12 cellular contexts compared by ENCODE assay signal in genomic region chr11:65654375-65655349, GRCh38. TPM values are rescaled to one million over a fixed set of nuclear protein-coding genes. Genes with fewer than 3 reads are reported as not detected.
A peak's percentile ranks its signal among the peaks of the same experiment; 100 is the strongest.
DNase-seq lines count a peak whose midpoint lies in the region; ATAC-seq and TF ChIP-seq lines count a peak whose summit lies in the region.
"Had no signal": no experiment of that assay in that cellular context is flagged by ENCODE, and none has a peak within 500 bp of the region (broad histone marks: within the 10 kb centered on the region; RNA-seq: fewer than 3 reads in every experiment).

No MANE protein-coding gene starts in this region.

- H3K27ac ChIP-seq in left lung (peak overlapping the region; percentile 97 to 98), subcutaneous abdominal adipose tissue (ENCODE audit: low read depth, low read length) (peak overlapping the region; percentile 94)

- H3K36me3 ChIP-seq in left lung, result peaks cover 0 to 80% of the 10 kb centered on the region in 2 donors
- H3K36me3 ChIP-seq in subcutaneous abdominal adipose tissue (ENCODE audit: control insufficient read depth in 5 of 5, insufficient read depth in 5 of 5, low read length in 5 of 5), result peaks cover 0 to 78% (median 70%) of the 10 kb centered on the region in 5 donors

- peak overlapping the region in 2 of 5 donors; percentile 57 to 87 for H3K9ac ChIP-seq in subcutaneous abdominal adipose tissue (ENCODE audit: low read length in 5 of 5)

- DNase-seq in activated naive CD4-positive, alpha-beta T cell treated with anti-CD3 and anti-CD28 coated beads, Interleukin-2, amount 10 ng/mL, durations not matched to agents 7 days and 5 days, result no peak
- no peak for DNase-seq in activated naive CD4-positive, alpha-beta T cell treated with Interleukin-2 at 50 U/mL for 16 hours
- no peak for DNase-seq in activated CD8-positive, alpha-beta T cell treated with anti-CD3 and anti-CD28 coated beads for 36 hours
- DNase-seq in left lung (peak in 1 of 2 donors; percentile 32), NCI-H1694 (lab: John Stamatoyannopoulos, UW) (no peak), inferior parietal cortex (ENCODE audit: extremely low spot score) (no peak)
- DNase-seq: AML-193; MV-4-11; stimulated activated CD4-positive, alpha-beta T cell treated with anti-CD3 and anti-CD28 coated beads, Interleukin-12 subunit alpha, Interleukin-12 subunit beta, amount 100 ng/mL, for 4 hours; stimulated activated naive CD4-positive, alpha-beta T cell had no signal

- intact Hi-C loops in activated CD8-positive, alpha-beta T cell treated with anti-CD3 and anti-CD28 coated beads for 36 hours (cut with micrococcal nuclease), result no loop called here
- intact Hi-C loops in left lung (cut with DNase I), result no loop called here

- no peak for TF ChIP-seq CTCF in activated CD8-positive, alpha-beta T cell treated with anti-CD3 and anti-CD28 coated beads for 36 hours (IDR thresholded peaks at IDR 0.05)
- TF ChIP-seq CTCF in left lung (IDR thresholded peaks at IDR 0.05), result no peak

- no peak for ATAC-seq in activated CD8-positive, alpha-beta T cell treated with anti-CD3 and anti-CD28 coated beads for 36 hours
- no peak for ATAC-seq in left lung
- no peak for ATAC-seq in HG03521 (IDR thresholded peaks at IDR 0.05; ENCODE audit: unreplicated experiment)

- no peaks in the 10 kb centered on the region for H3K9me3 Mint-ChIP-seq in activated naive CD4-positive, alpha-beta T cell treated with anti-CD3 and anti-CD28 coated beads, Interleukin-2, amount 10 ng/mL, durations not matched to agents 7 days and 5 days
- H3K9me3 Mint-ChIP-seq in activated CD8-positive, alpha-beta T cell treated with anti-CD3 and anti-CD28 coated beads for 36 hours, result no peaks in the 10 kb centered on the region

- H3K4me1 Mint-ChIP-seq in activated naive CD4-positive, alpha-beta T cell treated with anti-CD3 and anti-CD28 coated beads, Interleukin-2, amount 10 ng/mL, durations not matched to agents 7 days and 5 days, result peaks cover 53% of the 10 kb centered on the region
- peaks cover 59% of the 10 kb centered on the region for H3K4me1 Mint-ChIP-seq in activated CD8-positive, alpha-beta T cell treated with anti-CD3 and anti-CD28 coated beads for 36 hours (ENCODE audit: low read depth)

- no peak overlapping the region for H3K4me3 Mint-ChIP-seq in activated naive CD4-positive, alpha-beta T cell treated with anti-CD3 and anti-CD28 coated beads, Interleukin-2, amount 10 ng/mL, durations not matched to agents 7 days and 5 days
- no peak overlapping the region for H3K4me3 Mint-ChIP-seq in activated CD8-positive, alpha-beta T cell treated with anti-CD3 and anti-CD28 coated beads for 36 hours

- H3K27ac Mint-ChIP-seq in activated naive CD4-positive, alpha-beta T cell treated with anti-CD3 and anti-CD28 coated beads, Interleukin-2, amount 10 ng/mL, durations not matched to agents 7 days and 5 days, result peak overlapping the region; percentile 68
- peak overlapping the region; percentile 58 for H3K27ac Mint-ChIP-seq in activated CD8-positive, alpha-beta T cell treated with anti-CD3 and anti-CD28 coated beads for 36 hours

- POLR2A ChIA-PET in activated CD8-positive, alpha-beta T cell treated with anti-CD3 and anti-CD28 coated beads for 36 hours (lab: Charles Lee), result interaction anchor here (0.7 to 23.0 kb wide), 4 partner anchors 4 to 607 kb away, joined by 3 to 320 read pairs (median 162); partner anchors contain the start of genes RELA and SIPA1

- H3K36me3 Mint-ChIP-seq in activated naive CD4-positive, alpha-beta T cell treated with anti-CD3 and anti-CD28 coated beads, Interleukin-2, amount 10 ng/mL, durations not matched to agents 7 days and 5 days, result peaks cover 68% of the 10 kb centered on the region
- peaks cover 41% of the 10 kb centered on the region for H3K36me3 Mint-ChIP-seq in activated CD8-positive, alpha-beta T cell treated with anti-CD3 and anti-CD28 coated beads for 36 hours (ENCODE audit: low read depth)

- no peaks in the 10 kb centered on the region for H3K27me3 ChIP-seq in left lung
- no peaks in the 10 kb centered on the region for H3K27me3 ChIP-seq in subcutaneous abdominal adipose tissue (ENCODE audit: control insufficient read depth in 5 of 5, insufficient read depth in 4 of 5, low read length in 5 of 5)

- no peaks in the 10 kb centered on the region for H3K27me3 Mint-ChIP-seq in activated naive CD4-positive, alpha-beta T cell treated with anti-CD3 and anti-CD28 coated beads, Interleukin-2, amount 10 ng/mL, durations not matched to agents 7 days and 5 days
- no peaks in the 10 kb centered on the region for H3K27me3 Mint-ChIP-seq in activated CD8-positive, alpha-beta T cell treated with anti-CD3 and anti-CD28 coated beads for 36 hours

- H3K9me3 ChIP-seq in left lung (no peaks in the 10 kb centered on the region), subcutaneous abdominal adipose tissue (ENCODE audit: control insufficient read depth in 5 of 5, low read length in 5 of 5) (no peaks in the 10 kb centered on the region)

- peaks cover 32 to 67% of the 10 kb centered on the region in 2 donors for H3K4me1 ChIP-seq in left lung
- peaks cover 17 to 37% (median 32%) of the 10 kb centered on the region in 5 donors for H3K4me1 ChIP-seq in subcutaneous abdominal adipose tissue (ENCODE audit: control insufficient read depth in 5 of 5, insufficient read depth in 5 of 5, low read length in 5 of 5)

- H3K4me3 ChIP-seq in left lung (no peak overlapping the region), subcutaneous abdominal adipose tissue (ENCODE audit: low read depth in 1 of 5, low read length in 5 of 5) (no peak overlapping the region)

- CTCF ChIA-PET in activated naive CD4-positive, alpha-beta T cell treated with anti-CD3 and anti-CD28 coated beads, Interleukin-2, amount 10 ng/mL, durations not matched to agents 7 days and 5 days (lab: Charles Lee), result interaction anchor here (0.8 to 2.6 kb wide), 4 partner anchors 9 to 116 kb away, joined by 3 to 12 read pairs (median 3); no protein-coding TSS in a partner anchor
- CTCF ChIA-PET in activated CD8-positive, alpha-beta T cell treated with anti-CD3 and anti-CD28 coated beads for 36 hours (lab: Charles Lee), result interaction anchor here (0.9 to 1.2 kb wide), 2 partner anchors 56 to 126 kb away, joined by 3 read pairs; no protein-coding TSS in a partner anchor

RNA-seq across cellular contexts. Expression of gene RELA, which starts 8.1 kb away (rescaled TPM):
- 10 to 100 TPM; 65.6 to 72.5 TPM for total RNA-seq in activated CD8-positive, alpha-beta T cell treated with anti-CD3 and anti-CD28 coated beads for 36 hours
- 10 to 100 TPM; 56.5 to 67.9 TPM for total RNA-seq in left lung

RNA-seq across cellular contexts. Expression of gene SIPA1, which starts 16.8 kb away (rescaled TPM):
- total RNA-seq in activated CD8-positive, alpha-beta T cell treated with anti-CD3 and anti-CD28 coated beads for 36 hours, result 100 to 1,000 TPM; 172 to 180 TPM
- total RNA-seq in left lung, result 100 to 1,000 TPM in 1 of 2 donors, 10 to 100 TPM in 1; 77.3 to 107 TPM

RNA-seq across cellular contexts. Expression of gene PCNX3, which starts 39.1 kb away (rescaled TPM):
- 10 to 100 TPM; 34.3 to 34.4 TPM for total RNA-seq in activated CD8-positive, alpha-beta T cell treated with anti-CD3 and anti-CD28 coated beads for 36 hours
- total RNA-seq in left lung, result 10 to 100 TPM; 36.7 to 44.5 TPM

RNA-seq across cellular contexts. Expression of gene MAP3K11, which starts 40.6 kb away (rescaled TPM):
- 10 to 100 TPM; 40.3 to 45.6 TPM for total RNA-seq in activated CD8-positive, alpha-beta T cell treated with anti-CD3 and anti-CD28 coated beads for 36 hours
- 100 to 1,000 TPM in 1 of 2 donors, 10 to 100 TPM in 1; 74.7 to 100 TPM for total RNA-seq in left lung

RNA-seq across cellular contexts. Expression of gene KAT5, which starts 57.4 kb away (rescaled TPM):
- 10 to 100 TPM; 67.7 to 71.8 TPM for total RNA-seq in activated CD8-positive, alpha-beta T cell treated with anti-CD3 and anti-CD28 coated beads for 36 hours
- total RNA-seq in left lung, result 10 to 100 TPM; 57.0 to 67.1 TPM
